ENCODE assay signal across 8 cellular contexts in genomic region chr10:34655286-34656170, GRCh38.
DNase-seq lines count a peak whose midpoint lies in the region; ATAC-seq and TF ChIP-seq lines count a peak whose summit lies in the region.

No MANE protein-coding gene starts in this region.

- intact Hi-C loops in left ventricle myocardium superior (cut with micrococcal nuclease) = no loop called here

- ATAC-seq in GM21526 (IDR thresholded peaks at IDR 0.05; ENCODE audit: low FRiP score, unreplicated experiment) = peak; percentile 68
- ATAC-seq in left ventricle myocardium superior = peak; percentile 23
- ATAC-seq in GM21528 (IDR thresholded peaks at IDR 0.05; ENCODE audit: low FRiP score, unreplicated experiment) = no peak
- ATAC-seq in GM18907 (IDR thresholded peaks at IDR 0.05; ENCODE audit: unreplicated experiment) = no peak

- no peak overlapping the region for H3K4me3 ChIP-seq in WI38 (ENCODE audit: low read depth, low read length)

- DNase-seq in DMS 273 treated with DMSO at 0.1 percent for 48 hours (lab: John Stamatoyannopoulos, UW) (peak; percentile 21), NCI-H146 treated with DMSO at 0.1 percent for 48 hours (lab: John Stamatoyannopoulos, UW; ENCODE audit: unreplicated experiment) (peak; percentile 32), left ventricle myocardium superior (no peak), smooth muscle cell of the brain vasculature (ENCODE audit: low read depth, low spot score) (peak; percentile 62)

- peak; percentile 52 for TF ChIP-seq CTCF in WI38 (IDR thresholded peaks at IDR 0.05; ENCODE audit: low read depth, low read length)

Comparison
In these comparisons a context has a peak if more than half of its experiments do, and no peak if none do; other contexts are left out.
1. ATAC-seq: peak in GM21526 (single experiment) and left ventricle myocardium superior (single experiment); none in GM21528 (single experiment) and GM18907 (single experiment).